ENCODE assay signal across 1 cellular context in genomic region chr12:45728625-45729232, GRCh38.
A peak's percentile ranks its signal among the peaks of the same experiment; 100 is the strongest.
TF ChIP-seq lines count a peak whose summit lies in the region.

No MANE protein-coding gene starts in this region.

TF ChIP-seq in HepG2, 621 proteins besides CTCF, POLR2A, EP300 and RAD21 (continued from another document and continues in another):
- no peak; the same call in 1 of the 2 replicates for TF ChIP-seq ZNF740 (CRISPR knock-in tag; IDR thresholded peaks at IDR 0.05)
- TF ChIP-seq ZNF761 (CRISPR knock-in tag; conservative IDR thresholded peaks at IDR 0.05), result no peak
- no peak for TF ChIP-seq ZNF773 (CRISPR knock-in tag; IDR thresholded peaks at IDR 0.05; ENCODE audit: borderline replicate concordance)
- TF ChIP-seq ZBTB34 (CRISPR knock-in tag; IDR thresholded peaks at IDR 0.05), result no peak
- peak; percentile 85 for TF ChIP-seq MAX (IDR thresholded peaks at IDR 0.05)
- peak; percentile 92 for TF ChIP-seq ZNF142 (CRISPR knock-in tag; IDR thresholded peaks at IDR 0.05)
- no peak; the same call in 1 of the 2 replicates for TF ChIP-seq THAP8 (CRISPR knock-in tag; IDR thresholded peaks at IDR 0.05; ENCODE audit: borderline replicate concordance)
- TF ChIP-seq ZNF225 (CRISPR knock-in tag; IDR thresholded peaks at IDR 0.05), result 0 out of 2 replicates have a peak, but pooled peaks have one; percentile 49
- TF ChIP-seq PHB2 (IDR thresholded peaks at IDR 0.05; ENCODE audit: partially characterized antibody), result no peak
- TF ChIP-seq ZNF496 (CRISPR knock-in tag; IDR thresholded peaks at IDR 0.05; ENCODE audit: insufficient replicate concordance), result no peak
- TF ChIP-seq KDM2A (CRISPR knock-in tag; IDR thresholded peaks at IDR 0.05; ENCODE audit: borderline replicate concordance, low read depth), result peak; percentile 94; the same call in 1 of the 2 replicates
- peak; percentile 67 for TF ChIP-seq POLR2AphosphoS5 (IDR thresholded peaks at IDR 0.05; ENCODE audit: low read depth, low read length)
- TF ChIP-seq ARNTL (CRISPR knock-in tag; IDR thresholded peaks at IDR 0.05), result 0 out of 2 replicates have a peak, but pooled peaks have one; percentile 26
- TF ChIP-seq KAT7 (CRISPR knock-in tag; IDR thresholded peaks at IDR 0.05; ENCODE audit: borderline replicate concordance), result peak; percentile 85; the same call in 1 of the 2 replicates
- TF ChIP-seq ZNF503 (CRISPR knock-in tag; IDR thresholded peaks at IDR 0.05), result no peak; the same call in 1 of the 2 replicates
- TF ChIP-seq SUZ12 (IDR thresholded peaks at IDR 0.05; ENCODE audit: low read depth, low read length), result no peak
- peak; percentile 84; the same call in 1 of the 2 replicates for TF ChIP-seq SMAD1 (CRISPR knock-in tag; IDR thresholded peaks at IDR 0.05; ENCODE audit: borderline replicate concordance, low read depth)
- TF ChIP-seq BCL6 (CRISPR knock-in tag; IDR thresholded peaks at IDR 0.05), result peak; percentile 87
- TF ChIP-seq GZF1 (CRISPR knock-in tag; IDR thresholded peaks at IDR 0.05), result peak; percentile 71; the same call in 1 of the 2 replicates
- peak; percentile 82 for TF ChIP-seq PHF8 (CRISPR knock-in tag; IDR thresholded peaks at IDR 0.05)
- TF ChIP-seq ZNF788 (CRISPR knock-in tag; IDR thresholded peaks at IDR 0.05; ENCODE audit: borderline replicate concordance), result peak; percentile 94
- 0 out of 2 replicates have a peak, but pooled peaks have one; percentile 22 for TF ChIP-seq ZZZ3 (CRISPR knock-in tag; IDR thresholded peaks at IDR 0.05; ENCODE audit: borderline replicate concordance)
- TF ChIP-seq ZXDC (CRISPR knock-in tag; IDR thresholded peaks at IDR 0.05), result no peak; the same call in 1 of the 2 replicates
- peak; percentile 82; the same call in 1 of the 2 replicates for TF ChIP-seq ZNF614 (CRISPR knock-in tag; IDR thresholded peaks at IDR 0.05; ENCODE audit: borderline replicate concordance)
- peak; percentile 97 for TF ChIP-seq ZNF331 (CRISPR knock-in tag; IDR thresholded peaks at IDR 0.05)
- peak; percentile 82 for TF ChIP-seq FOXA3 (CRISPR knock-in tag; IDR thresholded peaks at IDR 0.05)
- TF ChIP-seq ZNF260 (CRISPR knock-in tag; IDR thresholded peaks at IDR 0.05; ENCODE audit: borderline replicate concordance, low read depth), result no peak
- no peak for TF ChIP-seq ZBTB42 (CRISPR knock-in tag; IDR thresholded peaks at IDR 0.05)
- peak; percentile 88; the same call in 1 of the 2 replicates for TF ChIP-seq KDM4B (CRISPR knock-in tag; IDR thresholded peaks at IDR 0.05)
- TF ChIP-seq ELF3 (CRISPR knock-in tag; IDR thresholded peaks at IDR 0.05), result peak; percentile 90
- no peak; the same call in 1 of the 2 replicates for TF ChIP-seq IRX3 (CRISPR knock-in tag; IDR thresholded peaks at IDR 0.05; ENCODE audit: borderline replicate concordance, low read depth)
- 0 out of 2 replicates have a peak, but pooled peaks have one; percentile 39 for TF ChIP-seq ZSCAN12 (CRISPR knock-in tag; IDR thresholded peaks at IDR 0.05)
- TF ChIP-seq ZNF660 (CRISPR knock-in tag; IDR thresholded peaks at IDR 0.05; ENCODE audit: borderline replicate concordance, low read depth), result no peak
- peak; percentile 83; the same call in 1 of the 2 replicates for TF ChIP-seq ZNF605 (CRISPR knock-in tag; IDR thresholded peaks at IDR 0.05)
- no peak for TF ChIP-seq JDP2 (CRISPR knock-in tag; IDR thresholded peaks at IDR 0.05; ENCODE audit: borderline replicate concordance)
- TF ChIP-seq SNAI1 (CRISPR knock-in tag; IDR thresholded peaks at IDR 0.05; ENCODE audit: borderline replicate concordance), result no peak
- TF ChIP-seq ZNF549 (CRISPR knock-in tag; IDR thresholded peaks at IDR 0.05), result no peak
- TF ChIP-seq CEBPB (IDR thresholded peaks at IDR 0.05; ENCODE audit: borderline replicate concordance, low read depth, low read length), result no peak
- TF ChIP-seq HNF4A (CRISPR knock-in tag; IDR thresholded peaks at IDR 0.05), result peak; percentile 55
- no peak for TF ChIP-seq STAT6 (CRISPR knock-in tag; IDR thresholded peaks at IDR 0.05; ENCODE audit: borderline replicate concordance)
- peak; percentile 25; the same call in 1 of the 2 replicates for TF ChIP-seq ZFP82 (CRISPR knock-in tag; IDR thresholded peaks at IDR 0.05; ENCODE audit: borderline replicate concordance)
- TF ChIP-seq ZNF557 (CRISPR knock-in tag; IDR thresholded peaks at IDR 0.05), result 0 out of 2 replicates have a peak, but pooled peaks have one; percentile 23
